Comparison of ENCODE assay signal across 8 cellular contexts in genomic region chr17:55261311-55261710, GRCh38.
"Had no signal": no experiment of that assay in that cellular context is flagged by ENCODE, and none has a peak within 500 bp of the region (broad histone marks: within the 10 kb centered on the region; RNA-seq: fewer than 3 reads in every experiment).

No MANE protein-coding gene starts in this region.

- DNase-seq: GDM1, GF-D8 had no signal

- H3K4me3 ChIP-seq: GM12878 had no signal

- ATAC-seq: GM12878 had no signal

- FAIRE-seq: G401.6, GM12878, GM12891, GM12892, GM18507, GM19239 had no signal
